ENCODE assay signal across 20 cellular contexts in the genomic region with DNA sequence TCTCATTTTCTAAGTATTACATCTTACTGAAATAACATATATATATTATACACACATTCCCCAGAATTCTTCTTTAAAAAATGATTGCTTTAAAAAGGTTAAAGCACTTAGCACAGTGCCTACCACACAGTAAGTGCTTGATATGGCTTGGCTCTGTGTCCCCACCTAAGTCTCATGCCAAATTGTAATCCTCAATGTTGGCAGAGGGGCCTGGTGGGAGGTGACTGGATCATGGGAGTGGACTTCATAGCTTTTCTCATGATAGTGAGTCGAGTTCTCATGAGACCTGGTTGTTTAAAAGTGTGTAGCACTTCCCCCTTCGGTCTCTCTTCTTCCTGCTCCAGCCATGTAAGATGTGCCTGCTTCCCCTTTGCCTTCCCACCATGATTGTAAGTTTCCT. TPM values are rescaled to one million over a fixed set of nuclear protein-coding genes. Genes with fewer than 3 reads are reported as not detected.
DNase-seq lines count a peak whose midpoint lies in the region; ATAC-seq and TF ChIP-seq lines count a peak whose summit lies in the region.
"Had no signal": no experiment of that assay in that cellular context is flagged by ENCODE, and none has a peak within 500 bp of the region (broad histone marks: within the 10 kb centered on the region; RNA-seq: fewer than 3 reads in every experiment).

No MANE protein-coding gene starts in this region.

- no peak overlapping the region for H3K9ac ChIP-seq in adipocyte (ENCODE audit: low read length)
- H3K9ac ChIP-seq: KMS-11 had no signal

- WGBS in psoas muscle, 3 donors = 13 to 35% (median 19%) methylated on average over 2 of the region's 2 CpGs

- H3K9me3 ChIP-seq in adipocyte (ENCODE audit: control insufficient read depth, low read length) (no peaks in the 10 kb centered on the region), psoas muscle (no peaks in the 10 kb centered on the region)

- peak; percentile 50 for DNase-seq in GF-D8 (lab: John Stamatoyannopoulos, UW)
- peak; percentile 67 for DNase-seq in adipocyte (ENCODE audit: low read depth)
- DNase-seq in Right ventricle myocardium superior = no peak
- no peak for DNase-seq in psoas muscle
- DNase-seq in NCI-H1092 treated with DMSO at 0.1 percent for 48 hours (lab: John Stamatoyannopoulos, UW) = no peak
- DNase-seq: CD4-positive, CD25-positive, alpha-beta regulatory T cell; DMS53; GOT3; NCI-H187 treated with DMSO at 0.1 percent for 48 hours; NCI-H2171; NCI-H446 treated with DMSO at 0.1 percent for 48 hours; NCI-H748 treated with DMSO at 0.1 percent for 48 hours; SHP77 had no signal

- H3K27me3 ChIP-seq in adipocyte (replicated peaks; ENCODE audit: control insufficient read depth, insufficient read depth, low read length) (no peaks in the 10 kb centered on the region), psoas muscle (ENCODE audit: insufficient read depth in 3 of 3, low read length in 2 of 3) (no peaks in the 10 kb centered on the region)

- ATAC-seq in Right ventricle myocardium superior (ENCODE audit: poor library complexity) (peak; percentile 53), psoas muscle (no peak), GM18520 (IDR thresholded peaks at IDR 0.05; ENCODE audit: unreplicated experiment) (no peak), GM18519 (IDR thresholded peaks at IDR 0.05; ENCODE audit: low FRiP score, unreplicated experiment) (no peak), GM18873 (IDR thresholded peaks at IDR 0.05; ENCODE audit: low FRiP score, unreplicated experiment) (no peak)
- ATAC-seq: GM12878, Panc1 had no signal

- TF ChIP-seq CTCF in psoas muscle (IDR thresholded peaks at IDR 0.05) = no peak

- intact Hi-C loops in Right ventricle myocardium superior (cut with DNase I) = no loop called here
- intact Hi-C loops in psoas muscle (cut with DNase I) = no loop called here

- H3K36me3 ChIP-seq in adipocyte (ENCODE audit: control insufficient read depth, insufficient read depth, low read length, severe bottlenecking) (peaks cover 20% of the 10 kb centered on the region), psoas muscle (ENCODE audit: insufficient read depth in 1 of 2, low read depth in 1 of 2) (peaks cover 0 to 26% of the 10 kb centered on the region in 2 donors)

- H3K27ac ChIP-seq in psoas muscle = peak overlapping the region; percentile 95
- H3K27ac ChIP-seq: KMS-11 had no signal

- peaks cover 31% of the 10 kb centered on the region for H3K4me1 ChIP-seq in adipocyte (ENCODE audit: control insufficient read depth, insufficient read depth, low read length)
- peaks cover 4% of the 10 kb centered on the region for H3K4me1 ChIP-seq in psoas muscle

- H3K4me3 ChIP-seq in adipocyte (ENCODE audit: low read length) = no peak overlapping the region
- H3K4me3 ChIP-seq in psoas muscle = no peak overlapping the region
- H3K4me3 ChIP-seq: GM12878 had no signal

RNA-seq across cellular contexts. Expression of a gene that starts 6.2 kb away (rescaled TPM):
- total RNA-seq in Right ventricle myocardium superior (6,403 TPM), psoas muscle (over 10,000 TPM in 2 of 4 donors, 1,000 to 10,000 TPM in 2; 5,216 to 12,187 (median 10,501) TPM)
- polyA plus RNA-seq in psoas muscle = over 10,000 TPM in 1 of 3 donors, 1,000 to 10,000 TPM in 2; 4,737 to 11,496 (median 9,489) TPM
- total RNA-seq: CD4-positive, CD25-positive, alpha-beta regulatory T cell; GM12878 had no signal
- polyA plus RNA-seq: CD4-positive, CD25-positive, alpha-beta regulatory T cell had no signal

RNA-seq across cellular contexts. Expression of a gene that starts 7.1 kb away (rescaled TPM):
- 42.4 TPM for total RNA-seq in Right ventricle myocardium superior
- total RNA-seq in psoas muscle = 10 to 100 TPM; 20.2 to 40.4 (median 27.2) TPM
- polyA plus RNA-seq in psoas muscle = 10 to 100 TPM; 23.6 to 55.5 (median 25.0) TPM
- total RNA-seq: A673; CD4-positive, CD25-positive, alpha-beta regulatory T cell; GM12878 had no signal
- polyA plus RNA-seq: CD4-positive, CD25-positive, alpha-beta regulatory T cell; GM12878 had no signal

RNA-seq across cellular contexts. Expression of a gene that starts 13.3 kb away (rescaled TPM):
- total RNA-seq in Right ventricle myocardium superior (1.7 TPM), psoas muscle (10 to 100 TPM in 1 of 4 donors, 1 to 10 TPM in 3; 6.2 to 12.3 (median 8.3) TPM)
- 10 to 100 TPM in 1 of 3 donors, 1 to 10 TPM in 2; 1.0 to 24.5 (median 4.4) TPM for polyA plus RNA-seq in psoas muscle
- total RNA-seq: CD4-positive, CD25-positive, alpha-beta regulatory T cell; GM12878 had no signal
- polyA plus RNA-seq: GM12878 had no signal

RNA-seq across cellular contexts. Expression of a gene that starts 26.1 kb away (rescaled TPM):
- total RNA-seq in Right ventricle myocardium superior = 32.4 TPM
- total RNA-seq in psoas muscle = 10 to 100 TPM in 2 of 4 donors, 1 to 10 TPM in 2; 6.6 to 17.7 (median 11.8) TPM
- polyA plus RNA-seq in psoas muscle = 1 to 10 TPM; 4.4 to 7.6 (median 4.8) TPM

RNA-seq across cellular contexts. Expression of a gene that starts 26.4 kb away (rescaled TPM):
- total RNA-seq in Right ventricle myocardium superior (0.86 TPM), psoas muscle (under 1 TPM; 0.65 to 0.99 (median 0.85) TPM)
- polyA plus RNA-seq in psoas muscle = 1 to 10 TPM in 1 of 3 donors, under 1 TPM in 2; 0.45 to 1.1 (median 0.57) TPM

Comparison
In these comparisons a context has a peak if more than half of its experiments do, and no peak if none do; other contexts are left out.
1. DNase-seq: peak in GF-D8 (single experiment) and adipocyte (single experiment); none in Right ventricle myocardium superior (single experiment), psoas muscle (0 of 2) and NCI-H1092 treated with DMSO at 0.1 percent for 48 hours (single experiment).